In the genomic region with DNA sequence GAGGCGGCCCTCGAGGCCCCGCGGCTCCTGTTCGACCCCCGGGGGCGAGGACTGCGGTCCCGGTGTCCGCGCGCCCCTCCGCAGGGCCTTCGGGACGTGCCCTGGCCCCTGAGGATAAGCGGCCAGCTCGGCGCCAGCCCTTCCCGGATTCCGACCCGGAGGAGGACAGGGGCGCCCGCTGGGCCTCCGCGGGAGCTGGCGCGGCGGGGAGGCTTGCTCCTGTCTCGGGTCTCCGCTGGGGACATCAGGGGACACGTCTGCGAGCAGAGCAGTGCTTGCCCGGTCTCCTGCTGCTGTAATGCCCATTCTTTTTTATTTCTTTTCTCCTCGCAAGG, we compare ENCODE assay signal across 8 cellular contexts. TPM values are rescaled to one million over a fixed set of nuclear protein-coding genes. Genes with fewer than 3 reads are reported as not detected.
DNase-seq lines count a peak whose midpoint lies in the region; ATAC-seq, FAIRE-seq and TF ChIP-seq lines count a peak whose summit lies in the region.

No MANE protein-coding gene starts in this region.

- H3K9me3 ChIP-seq in adrenal gland (replicated peaks in 1 of 3) (no peaks in the 10 kb centered on the region), smooth muscle cell (replicated peaks; ENCODE audit: low read depth) (no peaks in the 10 kb centered on the region)

- peaks cover 11 to 16% of the 10 kb centered on the region in 2 donors for H3K4me1 ChIP-seq in adrenal gland (replicated peaks in 1 of 2)
- H3K4me1 ChIP-seq in smooth muscle cell (ENCODE audit: low read depth) = peaks cover 12% of the 10 kb centered on the region

- intact Hi-C loops in adrenal gland (cut with DNase I) = loop anchor here in 1 of 2 donors (5.0 kb wide), 1 partner anchor 38 kb away; a partner anchor contains a TSS

- peak; percentile 31 for ATAC-seq in HG03066 (IDR thresholded peaks at IDR 0.05; ENCODE audit: low read depth, unreplicated experiment)

- FAIRE-seq in RCC 7860 (lab: Jason Lieb, UNC) = no peak
- no peak for FAIRE-seq in GM12891 (lab: Jason Lieb, UNC)

- 0 to 1% (median 0%) methylated on average over 15 to 34 of the region's 34 CpGs for WGBS in adrenal gland, 4 donors
- 1% methylated on average over 32 of the region's 34 CpGs for WGBS in smooth muscle cell (ENCODE audit: low lambda C conversion rate)

- no peaks in the 10 kb centered on the region for H4K20me1 ChIP-seq in smooth muscle cell (ENCODE audit: low read depth)

- H3F3A ChIP-seq in smooth muscle cell (ENCODE audit: low read depth) = no peaks in the 10 kb centered on the region

- peak; percentile 8 to 23 for DNase-seq in stimulated activated CD4-positive, alpha-beta T cell treated with anti-CD3 and anti-CD28 coated beads, Interleukin-12 subunit alpha, Interleukin-12 subunit beta, amount 100 ng/mL, for 24 hours (ENCODE audit: low read depth in 2 of 2)
- DNase-seq in stimulated activated CD4-positive, alpha-beta T cell treated with anti-CD3 and anti-CD28 coated beads, Interleukin-4, amount 100 ng/mL, for 4 hours = no peak
- DNase-seq in RCC 7860 (ENCODE audit: low spot score) (peak; percentile 13), adrenal gland (peak; percentile 51 to 64 (median 59)), smooth muscle cell (lab: John Stamatoyannopoulos, UW; ENCODE audit: unreplicated experiment) (peak; percentile 51), GM12891 (ENCODE audit: insufficient read length, low spot score) (no peak)

- TF ChIP-seq CTCF in adrenal gland (IDR thresholded peaks at IDR 0.05) (no peak), smooth muscle cell (IDR thresholded peaks at IDR 0.05; ENCODE audit: borderline replicate concordance, insufficient read depth, poor library complexity, severe bottlenecking) (no peak)

- H2AFZ ChIP-seq in smooth muscle cell (ENCODE audit: low read depth) = peak overlapping the region; percentile 90

- peak in 1 of 2 donors; percentile 1 for TF ChIP-seq POLR2A in adrenal gland (IDR thresholded peaks at IDR 0.05)
- TF ChIP-seq POLR2A in GM12891 (IDR thresholded peaks at IDR 0.05; ENCODE audit: low read depth, low read length) = no peak

- peak overlapping the region; percentile 94 for H3K4me2 ChIP-seq in smooth muscle cell

- peak overlapping the region; percentile 68 for H3K9ac ChIP-seq in smooth muscle cell (ENCODE audit: low read depth)

- H3K36me3 ChIP-seq in adrenal gland (replicated peaks in 1 of 2) (no peaks in the 10 kb centered on the region), smooth muscle cell (ENCODE audit: low read depth) (no peaks in the 10 kb centered on the region)

- peak overlapping the region; percentile 38 to 64 (median 46) for H3K4me3 ChIP-seq in adrenal gland
- H3K4me3 ChIP-seq in iPS-11a (ENCODE audit: low read depth, low read length) = peak overlapping the region; percentile 67
- peak overlapping the region; percentile 87 for H3K4me3 ChIP-seq in smooth muscle cell

- peak overlapping the region; percentile 65 to 99 (median 93) for H3K27ac ChIP-seq in adrenal gland
- H3K27ac ChIP-seq in smooth muscle cell (ENCODE audit: low read depth) = peak overlapping the region; percentile 62

- no peaks in the 10 kb centered on the region for H3K27me3 ChIP-seq in adrenal gland
- H3K27me3 ChIP-seq in smooth muscle cell (ENCODE audit: low read depth) = no peaks in the 10 kb centered on the region

- H3K79me2 ChIP-seq in smooth muscle cell (ENCODE audit: low read depth) = peaks cover 14% of the 10 kb centered on the region

TF ChIP-seq in GM12891, 5 proteins besides CTCF, POLR2A, EP300 and RAD21:
- no peak for TF ChIP-seq POU2F2 (IDR thresholded peaks at IDR 0.05; ENCODE audit: low read depth, low read length)
- no peak for TF ChIP-seq TAF1 (IDR thresholded peaks at IDR 0.05; ENCODE audit: low read depth, low read length)
- TF ChIP-seq PAX5 (IDR thresholded peaks at IDR 0.05; ENCODE audit: insufficient read depth, low read length, severe bottlenecking) = no peak
- TF ChIP-seq SPI1 (IDR thresholded peaks at IDR 0.05; ENCODE audit: low read depth, low read length) = no peak
- no peak for TF ChIP-seq POLR2AphosphoS5 (IDR thresholded peaks at IDR 0.05; ENCODE audit: low read depth, low read length)

RNA-seq across cellular contexts. Expression of a gene that starts 0.8 kb away (rescaled TPM):
- 1 to 10 TPM; 2.2 to 6.4 (median 3.9) TPM for total RNA-seq in adrenal gland
- polyA plus RNA-seq in adrenal gland = 1 to 10 TPM; 1.9 to 2.3 (median 2.0) TPM
- total RNA-seq in smooth muscle cell = 16.5 and 17.7 TPM in 2 replicates
- polyA plus RNA-seq in smooth muscle cell = 8.0 and 8.8 TPM in 2 replicates
- polyA plus RNA-seq in GM12891 (2012; ENCODE audit: low read depth, missing spikeins) = 0.08 TPM

RNA-seq across cellular contexts. Expression of a gene that starts 38.9 kb away (rescaled TPM):
- total RNA-seq in adrenal gland (100 to 1,000 TPM in 1 of 8 donors, 10 to 100 TPM in 7; 19.8 to 103 (median 48.2) TPM), smooth muscle cell (62.7 and 81.4 TPM in 2 replicates)
- polyA plus RNA-seq in adrenal gland (100 to 1,000 TPM in 1 of 3 donors, 10 to 100 TPM in 2; 39.2 to 122 (median 44.7) TPM), smooth muscle cell (39.2 and 45.4 TPM in 2 replicates)
- polyA plus RNA-seq in GM12891 (2012; ENCODE audit: low read depth, missing spikeins) = 50.7 TPM

Comparison
In these comparisons a context has a peak if more than half of its experiments do, and no peak if none do; other contexts are left out.
1. DNase-seq: peak in stimulated activated CD4-positive, alpha-beta T cell treated with anti-CD3 and anti-CD28 coated beads, Interleukin-12 subunit alpha, Interleukin-12 subunit beta, amount 100 ng/mL, for 24 hours (2 of 2), RCC 7860 (single experiment), adrenal gland (7 of 7) and smooth muscle cell (single experiment); none in stimulated activated CD4-positive, alpha-beta T cell treated with anti-CD3 and anti-CD28 coated beads, Interleukin-4, amount 100 ng/mL, for 4 hours (0 of 2) and GM12891 (single experiment).
2. Peak in every context shown above with its lines, with median percentiles within 50 percentile points of each other: H3K4me3 ChIP-seq.